In the genomic region with DNA sequence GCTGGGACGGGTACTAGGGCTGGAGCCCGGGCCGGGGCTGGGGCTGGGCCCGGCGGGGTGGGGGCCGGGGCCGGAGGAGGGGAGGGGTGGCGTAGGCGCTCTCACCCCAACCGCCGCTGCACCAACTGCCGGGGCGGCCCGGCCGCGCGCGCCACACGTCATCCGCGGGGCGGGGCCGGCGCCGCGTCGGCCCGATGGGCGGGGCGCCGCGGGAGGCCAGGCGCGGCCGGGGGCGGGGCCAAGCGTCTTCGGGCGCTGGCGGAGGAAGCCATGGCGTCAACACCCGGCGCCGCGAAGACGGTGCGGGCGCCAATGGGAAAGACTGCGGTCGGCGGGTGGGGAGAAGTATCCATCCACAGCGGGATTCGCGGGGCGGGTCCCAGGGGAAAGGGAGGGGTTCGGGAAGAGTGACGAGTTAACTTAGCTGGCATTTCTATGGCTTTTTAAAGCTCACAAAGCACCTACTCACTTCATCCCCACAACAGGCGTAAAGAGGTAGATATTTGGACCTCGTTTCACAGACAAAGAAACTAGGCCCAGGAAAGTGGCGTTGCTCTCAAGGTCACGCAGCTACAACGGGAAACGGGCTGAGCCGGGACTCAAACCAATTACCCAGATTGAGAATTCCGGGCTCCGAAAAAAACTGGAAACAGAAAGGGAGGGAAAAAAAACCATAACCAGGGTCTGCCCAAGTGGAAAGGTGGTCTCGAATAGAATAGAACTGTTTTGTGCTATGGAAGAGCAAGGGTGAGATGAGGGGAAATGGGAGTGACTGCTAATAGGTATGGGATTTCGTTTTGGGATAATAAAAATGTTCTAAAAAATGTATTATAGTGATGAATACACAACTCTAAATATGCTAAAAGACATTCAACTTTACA, we compare ENCODE assay signal across 1 cellular context.
A peak's percentile ranks its signal among the peaks of the same experiment; 100 is the strongest.
TF ChIP-seq lines count a peak whose summit lies in the region.

A gene with protein sequence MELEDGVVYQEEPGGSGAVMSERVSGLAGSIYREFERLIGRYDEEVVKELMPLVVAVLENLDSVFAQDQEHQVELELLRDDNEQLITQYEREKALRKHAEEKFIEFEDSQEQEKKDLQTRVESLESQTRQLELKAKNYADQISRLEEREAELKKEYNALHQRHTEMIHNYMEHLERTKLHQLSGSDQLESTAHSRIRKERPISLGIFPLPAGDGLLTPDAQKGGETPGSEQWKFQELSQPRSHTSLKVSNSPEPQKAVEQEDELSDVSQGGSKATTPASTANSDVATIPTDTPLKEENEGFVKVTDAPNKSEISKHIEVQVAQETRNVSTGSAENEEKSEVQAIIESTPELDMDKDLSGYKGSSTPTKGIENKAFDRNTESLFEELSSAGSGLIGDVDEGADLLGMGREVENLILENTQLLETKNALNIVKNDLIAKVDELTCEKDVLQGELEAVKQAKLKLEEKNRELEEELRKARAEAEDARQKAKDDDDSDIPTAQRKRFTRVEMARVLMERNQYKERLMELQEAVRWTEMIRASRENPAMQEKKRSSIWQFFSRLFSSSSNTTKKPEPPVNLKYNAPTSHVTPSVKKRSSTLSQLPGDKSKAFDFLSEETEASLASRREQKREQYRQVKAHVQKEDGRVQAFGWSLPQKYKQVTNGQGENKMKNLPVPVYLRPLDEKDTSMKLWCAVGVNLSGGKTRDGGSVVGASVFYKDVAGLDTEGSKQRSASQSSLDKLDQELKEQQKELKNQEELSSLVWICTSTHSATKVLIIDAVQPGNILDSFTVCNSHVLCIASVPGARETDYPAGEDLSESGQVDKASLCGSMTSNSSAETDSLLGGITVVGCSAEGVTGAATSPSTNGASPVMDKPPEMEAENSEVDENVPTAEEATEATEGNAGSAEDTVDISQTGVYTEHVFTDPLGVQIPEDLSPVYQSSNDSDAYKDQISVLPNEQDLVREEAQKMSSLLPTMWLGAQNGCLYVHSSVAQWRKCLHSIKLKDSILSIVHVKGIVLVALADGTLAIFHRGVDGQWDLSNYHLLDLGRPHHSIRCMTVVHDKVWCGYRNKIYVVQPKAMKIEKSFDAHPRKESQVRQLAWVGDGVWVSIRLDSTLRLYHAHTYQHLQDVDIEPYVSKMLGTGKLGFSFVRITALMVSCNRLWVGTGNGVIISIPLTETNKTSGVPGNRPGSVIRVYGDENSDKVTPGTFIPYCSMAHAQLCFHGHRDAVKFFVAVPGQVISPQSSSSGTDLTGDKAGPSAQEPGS (N-terminal part only) (minus strand): TSS at position 130 of the 881 bp plus-strand sequence. CDS start 212 bp downstream, outside the sequence.

TF ChIP-seq in GM12878, 131 proteins besides CTCF, POLR2A, EP300 and RAD21 (continued from another document and continues in another):
- TF ChIP-seq, protein P1, sequence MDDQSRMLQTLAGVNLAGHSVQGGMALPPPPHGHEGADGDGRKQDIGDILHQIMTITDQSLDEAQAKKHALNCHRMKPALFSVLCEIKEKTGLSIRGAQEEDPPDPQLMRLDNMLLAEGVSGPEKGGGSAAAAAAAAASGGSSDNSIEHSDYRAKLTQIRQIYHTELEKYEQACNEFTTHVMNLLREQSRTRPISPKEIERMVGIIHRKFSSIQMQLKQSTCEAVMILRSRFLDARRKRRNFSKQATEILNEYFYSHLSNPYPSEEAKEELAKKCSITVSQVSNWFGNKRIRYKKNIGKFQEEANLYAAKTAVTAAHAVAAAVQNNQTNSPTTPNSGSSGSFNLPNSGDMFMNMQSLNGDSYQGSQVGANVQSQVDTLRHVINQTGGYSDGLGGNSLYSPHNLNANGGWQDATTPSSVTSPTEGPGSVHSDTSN (IDR thresholded peaks at IDR 0.05; ENCODE audit: insufficient replicate concordance, low read depth, low read length) = no peak
- peak; percentile 98 for TF ChIP-seq IKZF1 (conservative IDR thresholded peaks at IDR 0.05)
- no peak for TF ChIP-seq HDAC6 (IDR thresholded peaks at IDR 0.05; ENCODE audit: unreplicated experiment)
- no peak for TF ChIP-seq ZNF384 (IDR thresholded peaks at IDR 0.05; ENCODE audit: borderline replicate concordance, low read depth, low read length)
- TF ChIP-seq EGR1 (IDR thresholded peaks at IDR 0.05; ENCODE audit: borderline replicate concordance in 1 of 2, low read depth in 2 of 2, low read length in 2 of 2) = no peak
- TF ChIP-seq WRNIP1 (IDR thresholded peaks at IDR 0.05; ENCODE audit: borderline replicate concordance, low read depth, low read length) = 0 out of 2 replicates have a peak, but pooled peaks have one; percentile 52
- TF ChIP-seq SIX5 (IDR thresholded peaks at IDR 0.05; ENCODE audit: low read depth, low read length, severe bottlenecking) = no peak
- TF ChIP-seq, protein P2, sequence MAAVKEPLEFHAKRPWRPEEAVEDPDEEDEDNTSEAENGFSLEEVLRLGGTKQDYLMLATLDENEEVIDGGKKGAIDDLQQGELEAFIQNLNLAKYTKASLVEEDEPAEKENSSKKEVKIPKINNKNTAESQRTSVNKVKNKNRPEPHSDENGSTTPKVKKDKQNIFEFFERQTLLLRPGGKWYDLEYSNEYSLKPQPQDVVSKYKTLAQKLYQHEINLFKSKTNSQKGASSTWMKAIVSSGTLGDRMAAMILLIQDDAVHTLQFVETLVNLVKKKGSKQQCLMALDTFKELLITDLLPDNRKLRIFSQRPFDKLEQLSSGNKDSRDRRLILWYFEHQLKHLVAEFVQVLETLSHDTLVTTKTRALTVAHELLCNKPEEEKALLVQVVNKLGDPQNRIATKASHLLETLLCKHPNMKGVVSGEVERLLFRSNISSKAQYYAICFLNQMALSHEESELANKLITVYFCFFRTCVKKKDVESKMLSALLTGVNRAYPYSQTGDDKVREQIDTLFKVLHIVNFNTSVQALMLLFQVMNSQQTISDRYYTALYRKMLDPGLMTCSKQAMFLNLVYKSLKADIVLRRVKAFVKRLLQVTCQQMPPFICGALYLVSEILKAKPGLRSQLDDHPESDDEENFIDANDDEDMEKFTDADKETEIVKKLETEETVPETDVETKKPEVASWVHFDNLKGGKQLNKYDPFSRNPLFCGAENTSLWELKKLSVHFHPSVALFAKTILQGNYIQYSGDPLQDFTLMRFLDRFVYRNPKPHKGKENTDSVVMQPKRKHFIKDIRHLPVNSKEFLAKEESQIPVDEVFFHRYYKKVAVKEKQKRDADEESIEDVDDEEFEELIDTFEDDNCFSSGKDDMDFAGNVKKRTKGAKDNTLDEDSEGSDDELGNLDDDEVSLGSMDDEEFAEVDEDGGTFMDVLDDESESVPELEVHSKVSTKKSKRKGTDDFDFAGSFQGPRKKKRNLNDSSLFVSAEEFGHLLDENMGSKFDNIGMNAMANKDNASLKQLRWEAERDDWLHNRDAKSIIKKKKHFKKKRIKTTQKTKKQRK (IDR thresholded peaks at IDR 0.05; ENCODE audit: low read depth, low read length) = no peak
- no peak for TF ChIP-seq STAT3 (IDR thresholded peaks at IDR 0.05; ENCODE audit: low read depth, low read length)
- TF ChIP-seq, protein P3, sequence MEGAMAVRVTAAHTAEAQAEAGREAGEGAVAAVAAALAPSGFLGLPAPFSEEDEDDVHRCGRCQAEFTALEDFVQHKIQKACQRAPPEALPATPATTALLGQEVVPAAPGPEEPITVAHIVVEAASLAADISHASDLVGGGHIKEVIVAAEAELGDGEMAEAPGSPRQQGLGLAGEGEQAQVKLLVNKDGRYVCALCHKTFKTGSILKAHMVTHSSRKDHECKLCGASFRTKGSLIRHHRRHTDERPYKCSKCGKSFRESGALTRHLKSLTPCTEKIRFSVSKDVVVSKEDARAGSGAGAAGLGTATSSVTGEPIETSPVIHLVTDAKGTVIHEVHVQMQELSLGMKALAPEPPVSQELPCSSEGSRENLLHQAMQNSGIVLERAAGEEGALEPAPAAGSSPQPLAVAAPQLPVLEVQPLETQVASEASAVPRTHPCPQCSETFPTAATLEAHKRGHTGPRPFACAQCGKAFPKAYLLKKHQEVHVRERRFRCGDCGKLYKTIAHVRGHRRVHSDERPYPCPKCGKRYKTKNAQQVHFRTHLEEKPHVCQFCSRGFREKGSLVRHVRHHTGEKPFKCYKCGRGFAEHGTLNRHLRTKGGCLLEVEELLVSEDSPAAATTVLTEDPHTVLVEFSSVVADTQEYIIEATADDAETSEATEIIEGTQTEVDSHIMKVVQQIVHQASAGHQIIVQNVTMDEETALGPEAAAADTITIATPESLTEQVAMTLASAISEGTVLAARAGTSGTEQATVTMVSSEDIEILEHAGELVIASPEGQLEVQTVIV (IDR thresholded peaks at IDR 0.05; ENCODE audit: borderline replicate concordance, partially characterized antibody) = no peak
- TF ChIP-seq NR2C2 (IDR thresholded peaks at IDR 0.05; ENCODE audit: borderline replicate concordance, control insufficient read depth, insufficient read length, low read depth) = no peak
- TF ChIP-seq TCF12 (IDR thresholded peaks at IDR 0.05; ENCODE audit: low read depth, low read length) = peak; percentile 31; the same call in 1 of the 2 replicates
- no peak for TF ChIP-seq ZNF24 (IDR thresholded peaks at IDR 0.05)
- TF ChIP-seq RFX5 (IDR thresholded peaks at IDR 0.05; ENCODE audit: low read depth, low read length) = no peak
- TF ChIP-seq IRF4 (IDR thresholded peaks at IDR 0.05; ENCODE audit: low read depth, low read length) = no peak
- TF ChIP-seq, protein P4, sequence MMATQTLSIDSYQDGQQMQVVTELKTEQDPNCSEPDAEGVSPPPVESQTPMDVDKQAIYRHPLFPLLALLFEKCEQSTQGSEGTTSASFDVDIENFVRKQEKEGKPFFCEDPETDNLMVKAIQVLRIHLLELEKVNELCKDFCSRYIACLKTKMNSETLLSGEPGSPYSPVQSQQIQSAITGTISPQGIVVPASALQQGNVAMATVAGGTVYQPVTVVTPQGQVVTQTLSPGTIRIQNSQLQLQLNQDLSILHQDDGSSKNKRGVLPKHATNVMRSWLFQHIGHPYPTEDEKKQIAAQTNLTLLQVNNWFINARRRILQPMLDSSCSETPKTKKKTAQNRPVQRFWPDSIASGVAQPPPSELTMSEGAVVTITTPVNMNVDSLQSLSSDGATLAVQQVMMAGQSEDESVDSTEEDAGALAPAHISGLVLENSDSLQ (IDR thresholded peaks at IDR 0.05) = no peak
- no peak for TF ChIP-seq ASH2L (IDR thresholded peaks at IDR 0.05; ENCODE audit: borderline replicate concordance, low read depth)
- TF ChIP-seq ZBED1 (IDR thresholded peaks at IDR 0.05; ENCODE audit: borderline replicate concordance) = 0 out of 2 replicates have a peak, but pooled peaks have one; percentile 25
- TF ChIP-seq CBX5 (IDR thresholded peaks at IDR 0.05; ENCODE audit: low read depth) = no peak
- peak; percentile 35 for TF ChIP-seq SP1 (IDR thresholded peaks at IDR 0.05; ENCODE audit: low read depth, low read length)
- TF ChIP-seq PAX8 (IDR thresholded peaks at IDR 0.05) = peak; percentile 44; the same call in 1 of the 2 replicates
- no peak for TF ChIP-seq KAT2A (conservative IDR thresholded peaks at IDR 0.05; ENCODE audit: control insufficient read depth, low read depth, low read length)
- peak; percentile 84 for TF ChIP-seq YY1 (IDR thresholded peaks at IDR 0.05; ENCODE audit: low read depth, low read length)
- no peak; the same call in 1 of the 2 replicates for TF ChIP-seq CHD1 (IDR thresholded peaks at IDR 0.05; ENCODE audit: low read depth, low read length)
- no peak for TF ChIP-seq ZNF274 (IDR thresholded peaks at IDR 0.05; ENCODE audit: insufficient read depth, insufficient read length)
- 0 out of 2 replicates have a peak, but pooled peaks have one; percentile 6 for TF ChIP-seq MEF2A (IDR thresholded peaks at IDR 0.05; ENCODE audit: insufficient read depth, low read depth, low read length)
- TF ChIP-seq, protein P5, sequence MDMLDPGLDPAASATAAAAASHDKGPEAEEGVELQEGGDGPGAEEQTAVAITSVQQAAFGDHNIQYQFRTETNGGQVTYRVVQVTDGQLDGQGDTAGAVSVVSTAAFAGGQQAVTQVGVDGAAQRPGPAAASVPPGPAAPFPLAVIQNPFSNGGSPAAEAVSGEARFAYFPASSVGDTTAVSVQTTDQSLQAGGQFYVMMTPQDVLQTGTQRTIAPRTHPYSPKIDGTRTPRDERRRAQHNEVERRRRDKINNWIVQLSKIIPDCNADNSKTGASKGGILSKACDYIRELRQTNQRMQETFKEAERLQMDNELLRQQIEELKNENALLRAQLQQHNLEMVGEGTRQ (IDR thresholded peaks at IDR 0.05; ENCODE audit: borderline replicate concordance, low read depth, low read length) = no peak
- TF ChIP-seq BMI1 (IDR thresholded peaks at IDR 0.05; ENCODE audit: borderline replicate concordance) = no peak
- no peak for TF ChIP-seq YBX1 (IDR thresholded peaks at IDR 0.05)
- TF ChIP-seq JUND (IDR thresholded peaks at IDR 0.05; ENCODE audit: low read depth, low read length) = no peak
- TF ChIP-seq HDAC2 (IDR thresholded peaks at IDR 0.05) = no peak
- no peak for TF ChIP-seq ZNF622 (IDR thresholded peaks at IDR 0.05)
- TF ChIP-seq EED (IDR thresholded peaks at IDR 0.05; ENCODE audit: low read depth) = peak; percentile 95
- TF ChIP-seq, protein P6, sequence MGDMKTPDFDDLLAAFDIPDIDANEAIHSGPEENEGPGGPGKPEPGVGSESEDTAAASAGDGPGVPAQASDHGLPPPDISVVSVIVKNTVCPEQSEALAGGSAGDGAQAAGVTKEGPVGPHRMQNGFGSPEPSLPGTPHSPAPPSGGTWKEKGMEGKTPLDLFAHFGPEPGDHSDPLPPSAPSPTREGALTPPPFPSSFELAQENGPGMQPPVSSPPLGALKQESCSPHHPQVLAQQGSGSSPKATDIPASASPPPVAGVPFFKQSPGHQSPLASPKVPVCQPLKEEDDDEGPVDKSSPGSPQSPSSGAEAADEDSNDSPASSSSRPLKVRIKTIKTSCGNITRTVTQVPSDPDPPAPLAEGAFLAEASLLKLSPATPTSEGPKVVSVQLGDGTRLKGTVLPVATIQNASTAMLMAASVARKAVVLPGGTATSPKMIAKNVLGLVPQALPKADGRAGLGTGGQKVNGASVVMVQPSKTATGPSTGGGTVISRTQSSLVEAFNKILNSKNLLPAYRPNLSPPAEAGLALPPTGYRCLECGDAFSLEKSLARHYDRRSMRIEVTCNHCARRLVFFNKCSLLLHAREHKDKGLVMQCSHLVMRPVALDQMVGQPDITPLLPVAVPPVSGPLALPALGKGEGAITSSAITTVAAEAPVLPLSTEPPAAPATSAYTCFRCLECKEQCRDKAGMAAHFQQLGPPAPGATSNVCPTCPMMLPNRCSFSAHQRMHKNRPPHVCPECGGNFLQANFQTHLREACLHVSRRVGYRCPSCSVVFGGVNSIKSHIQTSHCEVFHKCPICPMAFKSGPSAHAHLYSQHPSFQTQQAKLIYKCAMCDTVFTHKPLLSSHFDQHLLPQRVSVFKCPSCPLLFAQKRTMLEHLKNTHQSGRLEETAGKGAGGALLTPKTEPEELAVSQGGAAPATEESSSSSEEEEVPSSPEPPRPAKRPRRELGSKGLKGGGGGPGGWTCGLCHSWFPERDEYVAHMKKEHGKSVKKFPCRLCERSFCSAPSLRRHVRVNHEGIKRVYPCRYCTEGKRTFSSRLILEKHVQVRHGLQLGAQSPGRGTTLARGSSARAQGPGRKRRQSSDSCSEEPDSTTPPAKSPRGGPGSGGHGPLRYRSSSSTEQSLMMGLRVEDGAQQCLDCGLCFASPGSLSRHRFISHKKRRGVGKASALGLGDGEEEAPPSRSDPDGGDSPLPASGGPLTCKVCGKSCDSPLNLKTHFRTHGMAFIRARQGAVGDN (IDR thresholded peaks at IDR 0.05) = no peak; the same call in 1 of the 2 replicates
- TF ChIP-seq FOXK2 (IDR thresholded peaks at IDR 0.05) = no peak
- peak; percentile 41; the same call in 1 of the 2 replicates for TF ChIP-seq NR2C1 (IDR thresholded peaks at IDR 0.05)
- no peak for TF ChIP-seq HDGF (IDR thresholded peaks at IDR 0.05)
- no peak for TF ChIP-seq NFIC (IDR thresholded peaks at IDR 0.05; ENCODE audit: low read depth, low read length)
- no peak for TF ChIP-seq CEBPB (IDR thresholded peaks at IDR 0.05; ENCODE audit: borderline replicate concordance in 1 of 2, low read depth in 2 of 2, low read length in 2 of 2)
- peak; percentile 51 for TF ChIP-seq GATAD2B (conservative IDR thresholded peaks at IDR 0.05; ENCODE audit: low read depth)
- peak; percentile 28 for TF ChIP-seq MXI1 (IDR thresholded peaks at IDR 0.05; ENCODE audit: low read depth, low read length)
- TF ChIP-seq BCL11A (IDR thresholded peaks at IDR 0.05; ENCODE audit: low read depth, low read length) = no peak
- no peak for TF ChIP-seq GABPA (IDR thresholded peaks at IDR 0.05; ENCODE audit: low read depth)
- TF ChIP-seq SPI1 (IDR thresholded peaks at IDR 0.05; ENCODE audit: borderline replicate concordance, insufficient read depth, low read depth, low read length) = no peak
